In genomic region chr16:82629441-82630027, GRCh38 we compare ENCODE assay signal across 14 cellular contexts. TPM values are rescaled to one million over a fixed set of nuclear protein-coding genes. Genes with fewer than 3 reads are reported as not detected.
DNase-seq lines count a peak whose midpoint lies in the region; ATAC-seq and TF ChIP-seq lines count a peak whose summit lies in the region.
"Had no signal": no experiment of that assay in that cellular context is flagged by ENCODE, and none has a peak within 500 bp of the region (broad histone marks: within the 10 kb centered on the region; RNA-seq: fewer than 3 reads in every experiment).

No MANE protein-coding gene starts in this region.

- CTCF ChIA-PET in RWPE1 (lab: Yijun Ruan, JAX) (interaction anchor here (1.0 to 1.5 kb wide), 2 partner anchors 14 to 47 kb away, joined by 3 to 5 read pairs; no protein-coding TSS in a partner anchor), WTC11 (lab: Charles Lee) (interaction anchor here (1.1 to 4.1 kb wide), 3 partner anchors 173 to 366 kb away, joined by 3 to 19 read pairs (median 5); no protein-coding TSS in a partner anchor)

- peak; percentile 96 for DNase-seq in EH (ENCODE audit: low read depth)
- peak; percentile 68 for DNase-seq in RWPE1 (ENCODE audit: low spot score)
- DNase-seq in esophagus squamous epithelium (lab: John Stamatoyannopoulos, UW), result no peak
- peak; percentile 82 for DNase-seq in pulmonary artery endothelial cell (ENCODE audit: low read depth, low spot score)
- DNase-seq in WTC11 (ENCODE audit: low spot score), result no peak
- DNase-seq in T-helper 9 cell, result no peak
- no peak for DNase-seq in activated T-helper 2 cell treated with anti-CD3 and anti-CD28 coated beads, Interferon-gamma antibody, Interleukin-2, Interleukin-4, amounts not matched to agents 10 μg/mL and 5 μg/mL and 100 μg/mL, durations not matched to agents 14 hours and 24 hours and 36 hours (ENCODE audit: low spot score)
- DNase-seq: activated effector memory CD4-positive, alpha-beta T cell treated with Interleukin-2 at 50 U/mL for 16 hours; DMS 273 treated with DMSO at 0.1 percent for 48 hours; erythroblast; midbrain; NK-92 treated with Interleukin-12 subunit alpha and Interleukin-12 subunit beta, amount 100 ng/mL, for 24 hours had no signal

- TF ChIP-seq POLR2A in esophagus squamous epithelium (IDR thresholded peaks at IDR 0.05), result no peak

- peaks cover 0 to 60% (median 3%) of the 10 kb centered on the region in 4 donors for H3K27me3 ChIP-seq in esophagus squamous epithelium

- POLR2A ChIA-PET in RWPE1 (lab: Yijun Ruan, JAX; ENCODE audit: low non-redundant PET), result no interaction called here
- POLR2A ChIA-PET in WTC11 (lab: Charles Lee), result no interaction called here

- no peak for TF ChIP-seq CTCF in RWPE1 (conservative IDR thresholded peaks at IDR 0.05; ENCODE audit: low read depth)
- TF ChIP-seq CTCF in esophagus squamous epithelium (IDR thresholded peaks at IDR 0.05), result no peak
- TF ChIP-seq CTCF in WTC11 (IDR thresholded peaks at IDR 0.05), result no peak

- ATAC-seq in WTC11, result no peak
- no peak for ATAC-seq in GM21423 (IDR thresholded peaks at IDR 0.05; ENCODE audit: unreplicated experiment)

- no peak overlapping the region for H3K27ac Mint-ChIP-seq in WTC11
- no peak overlapping the region for H3K27ac Mint-ChIP-seq in activated T-helper 2 cell treated with anti-CD3 and anti-CD28 coated beads, Interferon-gamma antibody, Interleukin-2, Interleukin-4, amounts not matched to agents 10 μg/mL and 5 μg/mL and 100 μg/mL, durations not matched to agents 14 hours and 24 hours and 36 hours

- peak overlapping the region in 1 of 4 donors; percentile 71 for H3K4me3 ChIP-seq in esophagus squamous epithelium

- peaks cover 54% of the 10 kb centered on the region for H3K27me3 Mint-ChIP-seq in WTC11 (ENCODE audit: low read depth)
- peaks cover 65% of the 10 kb centered on the region for H3K27me3 Mint-ChIP-seq in activated T-helper 2 cell treated with anti-CD3 and anti-CD28 coated beads, Interferon-gamma antibody, Interleukin-2, Interleukin-4, amounts not matched to agents 10 μg/mL and 5 μg/mL and 100 μg/mL, durations not matched to agents 14 hours and 24 hours and 36 hours (ENCODE audit: low read depth)

- no peaks in the 10 kb centered on the region for H3K36me3 ChIP-seq in esophagus squamous epithelium

- peaks cover 0 to 79% (median 40%) of the 10 kb centered on the region in 3 donors for H3K4me1 ChIP-seq in esophagus squamous epithelium

- peaks cover 30% of the 10 kb centered on the region for H3K4me1 Mint-ChIP-seq in WTC11
- H3K4me1 Mint-ChIP-seq in activated T-helper 2 cell treated with anti-CD3 and anti-CD28 coated beads, Interferon-gamma antibody, Interleukin-2, Interleukin-4, amounts not matched to agents 10 μg/mL and 5 μg/mL and 100 μg/mL, durations not matched to agents 14 hours and 24 hours and 36 hours (ENCODE audit: low read depth), result peaks cover 4% of the 10 kb centered on the region

- intact Hi-C loops in esophagus squamous epithelium (cut with DNase I), result no loop called here
- intact Hi-C loops in activated T-helper 2 cell treated with anti-CD3 and anti-CD28 coated beads, Interferon-gamma antibody, Interleukin-2, Interleukin-4, amounts not matched to agents 10 μg/mL and 5 μg/mL and 100 μg/mL, durations not matched to agents 14 hours and 24 hours and 36 hours (cut with micrococcal nuclease), result loop anchor here (10.0 kb wide), 2 partner anchors 365 to 585 kb away; no protein-coding TSS in a partner anchor

- no peaks in the 10 kb centered on the region for H3K9me3 ChIP-seq in esophagus squamous epithelium

- no peak overlapping the region for H3K4me3 Mint-ChIP-seq in WTC11
- H3K4me3 Mint-ChIP-seq in activated T-helper 2 cell treated with anti-CD3 and anti-CD28 coated beads, Interferon-gamma antibody, Interleukin-2, Interleukin-4, amounts not matched to agents 10 μg/mL and 5 μg/mL and 100 μg/mL, durations not matched to agents 14 hours and 24 hours and 36 hours (ENCODE audit: low read depth), result no peak overlapping the region

- no peaks in the 10 kb centered on the region for H3K36me3 Mint-ChIP-seq in WTC11
- H3K36me3 Mint-ChIP-seq in activated T-helper 2 cell treated with anti-CD3 and anti-CD28 coated beads, Interferon-gamma antibody, Interleukin-2, Interleukin-4, amounts not matched to agents 10 μg/mL and 5 μg/mL and 100 μg/mL, durations not matched to agents 14 hours and 24 hours and 36 hours (ENCODE audit: low read depth), result no peaks in the 10 kb centered on the region

- H3K27ac ChIP-seq in RWPE1, result peak overlapping the region; percentile 99
- H3K27ac ChIP-seq in esophagus squamous epithelium, result peak overlapping the region; percentile 71 to 84 (median 78)
- H3K27ac ChIP-seq: KMS-11 had no signal

- H3K9me3 Mint-ChIP-seq in WTC11, result peaks cover 5% of the 10 kb centered on the region
- H3K9me3 Mint-ChIP-seq in activated T-helper 2 cell treated with anti-CD3 and anti-CD28 coated beads, Interferon-gamma antibody, Interleukin-2, Interleukin-4, amounts not matched to agents 10 μg/mL and 5 μg/mL and 100 μg/mL, durations not matched to agents 14 hours and 24 hours and 36 hours, result no peaks in the 10 kb centered on the region

- 4 to 13% methylated on average over 8 of the region's 8 CpGs for WGBS in esophagus squamous epithelium, 2 donors

TF ChIP-seq in WTC11, 78 proteins besides CTCF, POLR2A, EP300 and RAD21 (continues in another document):
- no peak for TF ChIP-seq ZBTB43 (CRISPR knock-in tag; IDR thresholded peaks at IDR 0.05)
- no peak for TF ChIP-seq NR1H2 (CRISPR knock-in tag; IDR thresholded peaks at IDR 0.05)
- TF ChIP-seq ERG (CRISPR knock-in tag; IDR thresholded peaks at IDR 0.05), result no peak
- no peak for TF ChIP-seq FOXP4 (CRISPR knock-in tag; IDR thresholded peaks at IDR 0.05)
- no peak for TF ChIP-seq E2F4 (CRISPR knock-in tag; IDR thresholded peaks at IDR 0.05; ENCODE audit: borderline replicate concordance, low read depth)
- TF ChIP-seq MXD4 (CRISPR knock-in tag; IDR thresholded peaks at IDR 0.05; ENCODE audit: borderline replicate concordance), result no peak
- TF ChIP-seq PREB (CRISPR knock-in tag; IDR thresholded peaks at IDR 0.05; ENCODE audit: borderline replicate concordance), result no peak

RNA-seq across cellular contexts. Expression of gene CDH13, which starts 2.8 kb away (rescaled TPM):
- total RNA-seq in esophagus squamous epithelium, result 10 to 100 TPM in 3 of 4 donors, 1 to 10 TPM in 1; 6.9 to 31.9 (median 21.1) TPM
- total RNA-seq in pulmonary artery endothelial cell, result 62.3 and 138 TPM in 2 replicates
- total RNA-seq in WTC11 (2021), result 0.48 to 0.81 TPM (median 0.62 TPM) in 3 replicates
- total RNA-seq in activated T-helper 2 cell treated with anti-CD3 and anti-CD28 coated beads, Interferon-gamma antibody, Interleukin-2, Interleukin-4, amounts not matched to agents 10 μg/mL and 5 μg/mL and 100 μg/mL, durations not matched to agents 14 hours and 24 hours and 36 hours, result not detected in 2 replicates

Comparison
In these comparisons a context has a peak if more than half of its experiments do, and no peak if none do; other contexts are left out.
1. DNase-seq: peak in EH (single experiment), RWPE1 (single experiment) and pulmonary artery endothelial cell (single experiment); none in esophagus squamous epithelium (single experiment), WTC11 (single experiment), T-helper 9 cell (single experiment) and activated T-helper 2 cell treated with anti-CD3 and anti-CD28 coated beads, Interferon-gamma antibody, Interleukin-2, Interleukin-4, amounts not matched to agents 10 μg/mL and 5 μg/mL and 100 μg/mL, durations not matched to agents 14 hours and 24 hours and 36 hours (single experiment).